Comparison of ENCODE assay signal across 1 cellular context in the genomic region with DNA sequence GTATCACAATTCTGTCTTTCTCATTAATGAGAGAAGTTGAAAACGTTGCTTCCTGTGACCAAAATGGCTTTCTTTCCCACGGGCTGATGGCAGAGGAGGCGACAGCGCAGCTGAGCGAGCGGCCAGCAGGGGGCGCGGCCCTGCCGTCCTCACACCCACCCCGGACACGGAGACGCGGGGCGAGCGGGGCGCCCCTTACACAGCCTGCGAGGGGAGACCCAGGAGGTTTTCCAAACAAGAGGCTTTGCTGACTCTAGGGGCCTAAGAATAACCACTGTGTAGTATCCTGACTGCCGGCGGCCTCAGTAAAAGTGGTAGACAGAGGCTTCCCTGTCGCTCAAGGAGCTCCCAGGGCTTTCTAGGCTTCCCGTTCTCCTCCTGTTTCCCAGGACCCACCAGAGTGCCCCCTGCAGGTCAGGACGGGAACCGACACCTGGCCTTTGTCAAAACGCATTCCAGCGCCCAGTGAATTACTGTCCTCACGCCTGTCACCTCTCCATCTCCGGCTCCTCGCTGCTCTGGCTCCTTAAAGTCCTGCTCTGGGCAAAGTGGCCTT.
TF ChIP-seq lines count a peak whose summit lies in the region.

No MANE protein-coding gene starts in this region.

TF ChIP-seq in HEK293, 187 proteins besides CTCF, POLR2A, EP300 and RAD21 (continued from another document and continues in another):
- TF ChIP-seq, protein P1, sequence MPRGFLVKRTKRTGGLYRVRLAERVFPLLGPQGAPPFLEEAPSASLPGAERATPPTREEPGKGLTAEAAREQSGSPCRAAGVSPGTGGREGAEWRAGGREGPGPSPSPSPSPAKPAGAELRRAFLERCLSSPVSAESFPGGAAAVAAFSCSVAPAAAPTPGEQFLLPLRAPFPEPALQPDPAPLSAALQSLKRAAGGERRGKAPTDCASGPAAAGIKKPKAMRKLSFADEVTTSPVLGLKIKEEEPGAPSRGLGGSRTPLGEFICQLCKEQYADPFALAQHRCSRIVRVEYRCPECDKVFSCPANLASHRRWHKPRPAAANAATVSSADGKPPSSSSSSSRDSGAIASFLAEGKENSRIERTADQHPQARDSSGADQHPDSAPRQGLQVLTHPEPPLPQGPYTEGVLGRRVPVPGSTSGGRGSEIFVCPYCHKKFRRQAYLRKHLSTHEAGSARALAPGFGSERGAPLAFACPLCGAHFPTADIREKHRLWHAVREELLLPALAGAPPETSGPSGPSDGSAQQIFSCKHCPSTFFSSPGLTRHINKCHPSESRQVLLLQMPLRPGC (tag by site-specific recombination; IDR thresholded peaks at IDR 0.05), result peak; percentile 56; the same call in 1 of the 2 replicates
- TF ChIP-seq ZNF302 (tag by site-specific recombination; IDR thresholded peaks at IDR 0.05; ENCODE audit: low read depth) (no peak), ZNF585B (tag by site-specific recombination; IDR thresholded peaks at IDR 0.05) (no peak), ZNF211 (tag by site-specific recombination; IDR thresholded peaks at IDR 0.05; ENCODE audit: low read depth) (no peak), ZBTB17 (tag by site-specific recombination; IDR thresholded peaks at IDR 0.05) (peak; percentile 76), ZBTB1 (tag by site-specific recombination; IDR thresholded peaks at IDR 0.05) (no peak), ZNF184 (tag by site-specific recombination; IDR thresholded peaks at IDR 0.05) (peak; percentile 54; the same call in 1 of the 2 replicates), KLF8 (tag by site-specific recombination; IDR thresholded peaks at IDR 0.05) (peak; percentile 52; the same call in 1 of the 2 replicates), PRDM1 (tag by site-specific recombination; IDR thresholded peaks at IDR 0.05) (peak; percentile 95), ZNF24 (tag by site-specific recombination; IDR thresholded peaks at IDR 0.05) (0 out of 2 replicates have a peak, but pooled peaks have one; percentile 36), KLF1 (tag by site-specific recombination; IDR thresholded peaks at IDR 0.05) (0 out of 2 replicates have a peak, but pooled peaks have one; percentile 12), IKZF3 (tag by site-specific recombination; IDR thresholded peaks at IDR 0.05) (peak; percentile 96), ZNF560 (tag by site-specific recombination; IDR thresholded peaks at IDR 0.05; ENCODE audit: borderline replicate concordance) (no peak), ZNF341 (tag by site-specific recombination; IDR thresholded peaks at IDR 0.05; ENCODE audit: low read depth) (peak; percentile 43; the same call in 1 of the 2 replicates), ZSCAN16 (tag by site-specific recombination; IDR thresholded peaks at IDR 0.05) (no peak), FEZF1 (tag by site-specific recombination; IDR thresholded peaks at IDR 0.05) (no peak), ZNF626 (tag by site-specific recombination; IDR thresholded peaks at IDR 0.05) (no peak), ZXDB (tag by site-specific recombination; IDR thresholded peaks at IDR 0.05) (peak; percentile 66)
- TF ChIP-seq, protein P2, sequence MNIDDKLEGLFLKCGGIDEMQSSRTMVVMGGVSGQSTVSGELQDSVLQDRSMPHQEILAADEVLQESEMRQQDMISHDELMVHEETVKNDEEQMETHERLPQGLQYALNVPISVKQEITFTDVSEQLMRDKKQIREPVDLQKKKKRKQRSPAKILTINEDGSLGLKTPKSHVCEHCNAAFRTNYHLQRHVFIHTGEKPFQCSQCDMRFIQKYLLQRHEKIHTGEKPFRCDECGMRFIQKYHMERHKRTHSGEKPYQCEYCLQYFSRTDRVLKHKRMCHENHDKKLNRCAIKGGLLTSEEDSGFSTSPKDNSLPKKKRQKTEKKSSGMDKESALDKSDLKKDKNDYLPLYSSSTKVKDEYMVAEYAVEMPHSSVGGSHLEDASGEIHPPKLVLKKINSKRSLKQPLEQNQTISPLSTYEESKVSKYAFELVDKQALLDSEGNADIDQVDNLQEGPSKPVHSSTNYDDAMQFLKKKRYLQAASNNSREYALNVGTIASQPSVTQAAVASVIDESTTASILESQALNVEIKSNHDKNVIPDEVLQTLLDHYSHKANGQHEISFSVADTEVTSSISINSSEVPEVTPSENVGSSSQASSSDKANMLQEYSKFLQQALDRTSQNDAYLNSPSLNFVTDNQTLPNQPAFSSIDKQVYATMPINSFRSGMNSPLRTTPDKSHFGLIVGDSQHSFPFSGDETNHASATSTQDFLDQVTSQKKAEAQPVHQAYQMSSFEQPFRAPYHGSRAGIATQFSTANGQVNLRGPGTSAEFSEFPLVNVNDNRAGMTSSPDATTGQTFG (tag by site-specific recombination; IDR thresholded peaks at IDR 0.05; ENCODE audit: borderline replicate concordance), result no peak
- TF ChIP-seq, protein P3, sequence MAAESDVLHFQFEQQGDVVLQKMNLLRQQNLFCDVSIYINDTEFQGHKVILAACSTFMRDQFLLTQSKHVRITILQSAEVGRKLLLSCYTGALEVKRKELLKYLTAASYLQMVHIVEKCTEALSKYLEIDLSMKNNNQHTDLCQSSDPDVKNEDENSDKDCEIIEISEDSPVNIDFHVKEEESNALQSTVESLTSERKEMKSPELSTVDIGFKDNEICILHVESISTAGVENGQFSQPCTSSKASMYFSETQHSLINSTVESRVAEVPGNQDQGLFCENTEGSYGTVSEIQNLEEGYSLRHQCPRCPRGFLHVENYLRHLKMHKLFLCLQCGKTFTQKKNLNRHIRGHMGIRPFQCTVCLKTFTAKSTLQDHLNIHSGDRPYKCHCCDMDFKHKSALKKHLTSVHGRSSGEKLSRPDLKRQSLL (tag by site-specific recombination; IDR thresholded peaks at IDR 0.05), result 0 out of 2 replicates have a peak, but pooled peaks have one; percentile 46
- TF ChIP-seq, protein P4, sequence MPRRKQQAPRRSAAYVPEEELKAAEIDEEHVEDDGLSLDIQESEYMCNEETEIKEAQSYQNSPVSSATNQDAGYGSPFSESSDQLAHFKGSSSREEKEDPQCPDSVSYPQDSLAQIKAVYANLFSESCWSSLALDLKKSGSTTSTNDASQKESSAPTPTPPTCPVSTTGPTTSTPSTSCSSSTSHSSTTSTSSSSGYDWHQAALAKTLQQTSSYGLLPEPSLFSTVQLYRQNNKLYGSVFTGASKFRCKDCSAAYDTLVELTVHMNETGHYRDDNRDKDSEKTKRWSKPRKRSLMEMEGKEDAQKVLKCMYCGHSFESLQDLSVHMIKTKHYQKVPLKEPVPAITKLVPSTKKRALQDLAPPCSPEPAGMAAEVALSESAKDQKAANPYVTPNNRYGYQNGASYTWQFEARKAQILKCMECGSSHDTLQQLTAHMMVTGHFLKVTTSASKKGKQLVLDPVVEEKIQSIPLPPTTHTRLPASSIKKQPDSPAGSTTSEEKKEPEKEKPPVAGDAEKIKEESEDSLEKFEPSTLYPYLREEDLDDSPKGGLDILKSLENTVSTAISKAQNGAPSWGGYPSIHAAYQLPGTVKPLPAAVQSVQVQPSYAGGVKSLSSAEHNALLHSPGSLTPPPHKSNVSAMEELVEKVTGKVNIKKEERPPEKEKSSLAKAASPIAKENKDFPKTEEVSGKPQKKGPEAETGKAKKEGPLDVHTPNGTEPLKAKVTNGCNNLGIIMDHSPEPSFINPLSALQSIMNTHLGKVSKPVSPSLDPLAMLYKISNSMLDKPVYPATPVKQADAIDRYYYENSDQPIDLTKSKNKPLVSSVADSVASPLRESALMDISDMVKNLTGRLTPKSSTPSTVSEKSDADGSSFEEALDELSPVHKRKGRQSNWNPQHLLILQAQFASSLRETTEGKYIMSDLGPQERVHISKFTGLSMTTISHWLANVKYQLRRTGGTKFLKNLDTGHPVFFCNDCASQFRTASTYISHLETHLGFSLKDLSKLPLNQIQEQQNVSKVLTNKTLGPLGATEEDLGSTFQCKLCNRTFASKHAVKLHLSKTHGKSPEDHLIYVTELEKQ (tag by site-specific recombination; IDR thresholded peaks at IDR 0.05; ENCODE audit: borderline replicate concordance), result peak; percentile 85; the same call in 1 of the 2 replicates
- TF ChIP-seq, protein P5, sequence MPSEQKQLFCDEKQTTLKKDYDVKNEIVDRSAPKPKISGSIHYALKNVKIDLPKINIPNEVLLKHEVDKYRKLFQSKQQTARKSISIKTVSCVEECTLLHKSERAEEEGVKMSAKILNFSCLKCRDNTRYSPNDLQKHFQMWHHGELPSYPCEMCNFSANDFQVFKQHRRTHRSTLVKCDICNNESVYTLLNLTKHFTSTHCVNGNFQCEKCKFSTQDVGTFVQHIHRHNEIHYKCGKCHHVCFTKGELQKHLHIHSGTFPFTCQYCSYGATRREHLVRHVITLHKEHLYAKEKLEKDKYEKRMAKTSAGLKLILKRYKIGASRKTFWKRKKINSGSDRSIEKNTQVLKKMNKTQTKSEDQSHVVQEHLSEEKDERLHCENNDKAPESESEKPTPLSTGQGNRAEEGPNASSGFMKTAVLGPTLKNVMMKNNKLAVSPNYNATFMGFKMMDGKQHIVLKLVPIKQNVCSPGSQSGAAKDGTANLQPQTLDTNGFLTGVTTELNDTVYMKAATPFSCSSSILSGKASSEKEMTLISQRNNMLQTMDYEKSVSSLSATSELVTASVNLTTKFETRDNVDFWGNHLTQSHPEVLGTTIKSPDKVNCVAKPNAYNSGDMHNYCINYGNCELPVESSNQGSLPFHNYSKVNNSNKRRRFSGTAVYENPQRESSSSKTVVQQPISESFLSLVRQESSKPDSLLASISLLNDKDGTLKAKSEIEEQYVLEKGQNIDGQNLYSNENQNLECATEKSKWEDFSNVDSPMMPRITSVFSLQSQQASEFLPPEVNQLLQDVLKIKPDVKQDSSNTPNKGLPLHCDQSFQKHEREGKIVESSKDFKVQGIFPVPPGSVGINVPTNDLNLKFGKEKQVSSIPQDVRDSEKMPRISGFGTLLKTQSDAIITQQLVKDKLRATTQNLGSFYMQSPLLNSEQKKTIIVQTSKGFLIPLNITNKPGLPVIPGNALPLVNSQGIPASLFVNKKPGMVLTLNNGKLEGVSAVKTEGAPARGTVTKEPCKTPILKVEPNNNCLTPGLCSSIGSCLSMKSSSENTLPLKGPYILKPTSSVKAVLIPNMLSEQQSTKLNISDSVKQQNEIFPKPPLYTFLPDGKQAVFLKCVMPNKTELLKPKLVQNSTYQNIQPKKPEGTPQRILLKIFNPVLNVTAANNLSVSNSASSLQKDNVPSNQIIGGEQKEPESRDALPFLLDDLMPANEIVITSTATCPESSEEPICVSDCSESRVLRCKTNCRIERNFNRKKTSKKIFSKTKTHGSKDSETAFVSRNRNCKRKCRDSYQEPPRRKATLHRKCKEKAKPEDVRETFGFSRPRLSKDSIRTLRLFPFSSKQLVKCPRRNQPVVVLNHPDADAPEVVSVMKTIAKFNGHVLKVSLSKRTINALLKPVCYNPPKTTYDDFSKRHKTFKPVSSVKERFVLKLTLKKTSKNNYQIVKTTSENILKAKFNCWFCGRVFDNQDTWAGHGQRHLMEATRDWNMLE (tag by site-specific recombination; conservative IDR thresholded peaks at IDR 0.05; ENCODE audit: low read depth), result peak; percentile 42
- TF ChIP-seq, protein P6, sequence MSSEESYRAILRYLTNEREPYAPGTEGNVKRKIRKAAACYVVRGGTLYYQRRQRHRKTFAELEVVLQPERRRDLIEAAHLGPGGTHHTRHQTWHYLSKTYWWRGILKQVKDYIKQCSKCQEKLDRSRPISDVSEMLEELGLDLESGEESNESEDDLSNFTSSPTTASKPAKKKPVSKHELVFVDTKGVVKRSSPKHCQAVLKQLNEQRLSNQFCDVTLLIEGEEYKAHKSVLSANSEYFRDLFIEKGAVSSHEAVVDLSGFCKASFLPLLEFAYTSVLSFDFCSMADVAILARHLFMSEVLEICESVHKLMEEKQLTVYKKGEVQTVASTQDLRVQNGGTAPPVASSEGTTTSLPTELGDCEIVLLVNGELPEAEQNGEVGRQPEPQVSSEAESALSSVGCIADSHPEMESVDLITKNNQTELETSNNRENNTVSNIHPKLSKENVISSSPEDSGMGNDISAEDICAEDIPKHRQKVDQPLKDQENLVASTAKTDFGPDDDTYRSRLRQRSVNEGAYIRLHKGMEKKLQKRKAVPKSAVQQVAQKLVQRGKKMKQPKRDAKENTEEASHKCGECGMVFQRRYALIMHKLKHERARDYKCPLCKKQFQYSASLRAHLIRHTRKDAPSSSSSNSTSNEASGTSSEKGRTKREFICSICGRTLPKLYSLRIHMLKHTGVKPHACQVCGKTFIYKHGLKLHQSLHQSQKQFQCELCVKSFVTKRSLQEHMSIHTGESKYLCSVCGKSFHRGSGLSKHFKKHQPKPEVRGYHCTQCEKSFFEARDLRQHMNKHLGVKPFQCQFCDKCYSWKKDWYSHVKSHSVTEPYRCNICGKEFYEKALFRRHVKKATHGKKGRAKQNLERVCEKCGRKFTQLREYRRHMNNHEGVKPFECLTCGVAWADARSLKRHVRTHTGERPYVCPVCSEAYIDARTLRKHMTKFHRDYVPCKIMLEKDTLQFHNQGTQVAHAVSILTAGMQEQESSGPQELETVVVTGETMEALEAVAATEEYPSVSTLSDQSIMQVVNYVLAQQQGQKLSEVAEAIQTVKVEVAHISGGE (tag by site-specific recombination; conservative IDR thresholded peaks at IDR 0.05; ENCODE audit: low read depth), result peak; percentile 32; the same call in 1 of the 2 replicates
- TF ChIP-seq, protein P7, sequence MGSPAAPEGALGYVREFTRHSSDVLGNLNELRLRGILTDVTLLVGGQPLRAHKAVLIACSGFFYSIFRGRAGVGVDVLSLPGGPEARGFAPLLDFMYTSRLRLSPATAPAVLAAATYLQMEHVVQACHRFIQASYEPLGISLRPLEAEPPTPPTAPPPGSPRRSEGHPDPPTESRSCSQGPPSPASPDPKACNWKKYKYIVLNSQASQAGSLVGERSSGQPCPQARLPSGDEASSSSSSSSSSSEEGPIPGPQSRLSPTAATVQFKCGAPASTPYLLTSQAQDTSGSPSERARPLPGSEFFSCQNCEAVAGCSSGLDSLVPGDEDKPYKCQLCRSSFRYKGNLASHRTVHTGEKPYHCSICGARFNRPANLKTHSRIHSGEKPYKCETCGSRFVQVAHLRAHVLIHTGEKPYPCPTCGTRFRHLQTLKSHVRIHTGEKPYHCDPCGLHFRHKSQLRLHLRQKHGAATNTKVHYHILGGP (tag by site-specific recombination; IDR thresholded peaks at IDR 0.05), result peak; percentile 70
- TF ChIP-seq, protein P8, sequence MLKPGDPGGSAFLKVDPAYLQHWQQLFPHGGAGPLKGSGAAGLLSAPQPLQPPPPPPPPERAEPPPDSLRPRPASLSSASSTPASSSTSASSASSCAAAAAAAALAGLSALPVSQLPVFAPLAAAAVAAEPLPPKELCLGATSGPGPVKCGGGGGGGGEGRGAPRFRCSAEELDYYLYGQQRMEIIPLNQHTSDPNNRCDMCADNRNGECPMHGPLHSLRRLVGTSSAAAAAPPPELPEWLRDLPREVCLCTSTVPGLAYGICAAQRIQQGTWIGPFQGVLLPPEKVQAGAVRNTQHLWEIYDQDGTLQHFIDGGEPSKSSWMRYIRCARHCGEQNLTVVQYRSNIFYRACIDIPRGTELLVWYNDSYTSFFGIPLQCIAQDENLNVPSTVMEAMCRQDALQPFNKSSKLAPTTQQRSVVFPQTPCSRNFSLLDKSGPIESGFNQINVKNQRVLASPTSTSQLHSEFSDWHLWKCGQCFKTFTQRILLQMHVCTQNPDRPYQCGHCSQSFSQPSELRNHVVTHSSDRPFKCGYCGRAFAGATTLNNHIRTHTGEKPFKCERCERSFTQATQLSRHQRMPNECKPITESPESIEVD (tag by site-specific recombination; IDR thresholded peaks at IDR 0.05), result no peak
- TF ChIP-seq, protein P9, sequence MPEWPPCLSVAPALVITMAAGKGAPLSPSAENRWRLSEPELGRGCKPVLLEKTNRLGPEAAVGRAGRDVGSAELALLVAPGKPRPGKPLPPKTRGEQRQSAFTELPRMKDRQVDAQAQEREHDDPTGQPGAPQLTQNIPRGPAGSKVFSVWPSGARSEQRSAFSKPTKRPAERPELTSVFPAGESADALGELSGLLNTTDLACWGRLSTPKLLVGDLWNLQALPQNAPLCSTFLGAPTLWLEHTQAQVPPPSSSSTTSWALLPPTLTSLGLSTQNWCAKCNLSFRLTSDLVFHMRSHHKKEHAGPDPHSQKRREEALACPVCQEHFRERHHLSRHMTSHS (tag by site-specific recombination; IDR thresholded peaks at IDR 0.05), result no peak
